31 cellular contexts compared by ENCODE assay signal in genomic region chr18:56712761-56713160, GRCh38.
"Had no signal": no experiment of that assay in that cellular context is flagged by ENCODE, and none has a peak within 500 bp of the region (broad histone marks: within the 10 kb centered on the region; RNA-seq: fewer than 3 reads in every experiment).

No MANE protein-coding gene starts in this region.

- DNase-seq: activated CD4-positive, alpha-beta T cell treated with anti-CD3 and anti-CD28 coated beads for 36 hours; activated CD4-positive, alpha-beta T cell treated with anti-CD3 and anti-CD28 coated beads, Interleukin-2, amount 10 ng/mL, durations not matched to agents 7 days and 5 days; activated CD4-positive, alpha-beta T cell treated with anti-CD3 and anti-CD28 coated beads, Interleukin-2, amount 50 U/mL, for 48 hours; activated CD4-positive, CD25-positive, alpha-beta regulatory T cell; activated CD4-positive, CD25-positive, alpha-beta regulatory T cell treated with anti-CD3 and anti-CD28 coated beads, Interleukin-2, amount 50 U/mL, for 72 hours; activated CD8-positive, alpha-beta memory T cell treated with anti-CD3 and anti-CD28 coated beads for 24 hours; activated CD8-positive, alpha-beta T cell treated with anti-CD3 and anti-CD28 coated beads for 36 hours; activated effector memory CD4-positive, alpha-beta T cell treated with Interleukin-2 at 50 U/mL for 16 hours; activated gamma-delta T cell treated with Interleukin-2 at 50 U/mL for 16 hours; activated naive CD4-positive, alpha-beta T cell treated with anti-CD3 and anti-CD28 coated beads, Interleukin-2, amount 50 U/mL, for 16 hours; activated naive CD4-positive, alpha-beta T cell treated with Interleukin-2 at 50 U/mL for 16 hours; activated T-cell treated with anti-CD3 and anti-CD28 coated beads, Interleukin-2, amount 50 U/mL, for 1 hour; activated T-cell treated with anti-CD3 and anti-CD28 coated beads, Interleukin-2, amount 50 U/mL, for 48 hours; amniotic stem cell; anterior cingulate cortex; brain microvascular endothelial cell; dorsolateral prefrontal cortex; effector memory CD4-positive, alpha-beta T cell; endodermal cell; erythroblast; foreskin keratinocyte; gastrocnemius medialis; glutamatergic neuron; heart left ventricle; T-helper 2 cell had no signal

- H3K27me3 Mint-ChIP-seq: activated CD4-positive, alpha-beta T cell treated with anti-CD3 and anti-CD28 coated beads for 36 hours; activated CD4-positive, alpha-beta T cell treated with anti-CD3 and anti-CD28 coated beads, Interleukin-2, amount 10 ng/mL, durations not matched to agents 7 days and 5 days; activated CD8-positive, alpha-beta T cell treated with anti-CD3 and anti-CD28 coated beads for 36 hours; activated naive CD8-positive, alpha-beta T cell; activated T-helper 17 cell treated with anti-CD3 and anti-CD28 coated beads, Interleukin-2, amount 50 U/mL, for 72 hours; central memory CD8-positive, alpha-beta T cell; dendritic cell treated with granulocyte-macrophage colony-stimulating factor and Interleukin-4, amounts not matched to agents 40 ng/mL and 50 ng/mL, for 4 days had no signal

- H3K27me3 ChIP-seq: brain microvascular endothelial cell, dorsolateral prefrontal cortex, esophagus muscularis mucosa, foreskin keratinocyte, gastrocnemius medialis, heart left ventricle had no signal

- H3K4me3 ChIP-seq: coronary artery, dorsolateral prefrontal cortex, esophagus muscularis mucosa, gastrocnemius medialis, heart left ventricle had no signal

- H3K27ac Mint-ChIP-seq: activated CD4-positive, alpha-beta T cell treated with anti-CD3 and anti-CD28 coated beads for 36 hours; activated CD4-positive, alpha-beta T cell treated with anti-CD3 and anti-CD28 coated beads, Interleukin-2, amount 10 ng/mL, durations not matched to agents 7 days and 5 days; activated CD8-positive, alpha-beta T cell treated with anti-CD3 and anti-CD28 coated beads for 36 hours; activated naive CD8-positive, alpha-beta T cell; activated T-helper 17 cell treated with anti-CD3 and anti-CD28 coated beads, Interleukin-2, amount 50 U/mL, for 72 hours; dendritic cell treated with granulocyte-macrophage colony-stimulating factor and Interleukin-4, amounts not matched to agents 40 ng/mL and 50 ng/mL, for 4 days; endodermal cell had no signal

- H3K4me3 Mint-ChIP-seq: activated CD4-positive, alpha-beta T cell treated with anti-CD3 and anti-CD28 coated beads for 36 hours; activated CD4-positive, alpha-beta T cell treated with anti-CD3 and anti-CD28 coated beads, Interleukin-2, amount 10 ng/mL, durations not matched to agents 7 days and 5 days; activated CD8-positive, alpha-beta T cell treated with anti-CD3 and anti-CD28 coated beads for 36 hours; activated naive CD8-positive, alpha-beta T cell; activated T-helper 17 cell treated with anti-CD3 and anti-CD28 coated beads, Interleukin-2, amount 50 U/mL, for 72 hours; central memory CD8-positive, alpha-beta T cell; dendritic cell treated with granulocyte-macrophage colony-stimulating factor and Interleukin-4, amounts not matched to agents 40 ng/mL and 50 ng/mL, for 4 days; endodermal cell had no signal

- H3K9me3 Mint-ChIP-seq: activated CD4-positive, alpha-beta T cell treated with anti-CD3 and anti-CD28 coated beads, Interleukin-2, amount 10 ng/mL, durations not matched to agents 7 days and 5 days; activated CD8-positive, alpha-beta T cell treated with anti-CD3 and anti-CD28 coated beads for 36 hours; activated T-helper 17 cell treated with anti-CD3 and anti-CD28 coated beads, Interleukin-2, amount 50 U/mL, for 72 hours; central memory CD8-positive, alpha-beta T cell; dendritic cell treated with granulocyte-macrophage colony-stimulating factor and Interleukin-4, amounts not matched to agents 40 ng/mL and 50 ng/mL, for 4 days; endodermal cell had no signal

- H3K4me1 ChIP-seq: esophagus muscularis mucosa, foreskin keratinocyte, gastrocnemius medialis had no signal

- H3K9me3 ChIP-seq: esophagus muscularis mucosa, gastrocnemius medialis, heart left ventricle had no signal

- H3K36me3 ChIP-seq: brain microvascular endothelial cell, gastrocnemius medialis had no signal

- ATAC-seq: activated CD4-positive, alpha-beta T cell treated with anti-CD3 and anti-CD28 coated beads for 36 hours; activated CD8-positive, alpha-beta T cell treated with anti-CD3 and anti-CD28 coated beads for 36 hours; activated T-helper 17 cell treated with anti-CD3 and anti-CD28 coated beads, Interleukin-2, amount 50 U/mL, for 72 hours; foreskin keratinocyte; gastrocnemius medialis; heart left ventricle had no signal

- H3K27ac ChIP-seq: brain microvascular endothelial cell, coronary artery, dorsolateral prefrontal cortex, esophagus muscularis mucosa, foreskin keratinocyte, gastrocnemius medialis, heart left ventricle had no signal
